15 cellular contexts compared by ENCODE assay signal in genomic region chr22:26660961-26661578, GRCh38. TPM values are rescaled to one million over a fixed set of nuclear protein-coding genes. Genes with fewer than 3 reads are reported as not detected.
DNase-seq lines count a peak whose midpoint lies in the region; ATAC-seq and TF ChIP-seq lines count a peak whose summit lies in the region.
"Had no signal": no experiment of that assay in that cellular context is flagged by ENCODE, and none has a peak within 500 bp of the region (broad histone marks: within the 10 kb centered on the region; RNA-seq: fewer than 3 reads in every experiment).

No MANE protein-coding gene starts in this region.

- H3K27ac ChIP-seq in HUES64 (ENCODE audit: low read depth, low read length) = peak overlapping the region; percentile 80
- H3K27ac ChIP-seq in WERI-Rb-1 = peak overlapping the region; percentile 56
- no peak overlapping the region for H3K27ac ChIP-seq in testis
- H3K27ac ChIP-seq: transverse colon had no signal

- TF ChIP-seq POLR2A in testis (IDR thresholded peaks at IDR 0.05) = no peak

- H3K36me3 ChIP-seq in HUES64 (ENCODE audit: insufficient read depth, low read length) (peaks cover 36% of the 10 kb centered on the region), WERI-Rb-1 (no peaks in the 10 kb centered on the region), testis (ENCODE audit: low read depth, missing control alignments) (no peaks in the 10 kb centered on the region)
- H3K36me3 ChIP-seq: transverse colon had no signal

- WGBS in HUES64 = 49% methylated on average over 7 of the region's 7 CpGs
- WGBS in testis, 2 donors = 83 to 95% methylated on average over 7 of the region's 7 CpGs

- H3K36me3 Mint-ChIP-seq in neural crest cell (ENCODE audit: low read depth) = no peaks in the 10 kb centered on the region
- no peaks in the 10 kb centered on the region for H3K36me3 Mint-ChIP-seq in stimulated activated naive B cell treated with anti-CD40 and anti-IgM and Interleukin-4, amounts not matched to agents 10 μg/mL and 1 μg/mL and 100 μg/mL, for 72 hours
- H3K36me3 Mint-ChIP-seq: naive thymus-derived CD8-positive, alpha-beta T cell had no signal

- peaks cover 44% of the 10 kb centered on the region for H3K4me1 Mint-ChIP-seq in neural crest cell
- H3K4me1 Mint-ChIP-seq in stimulated activated naive B cell treated with anti-CD40 and anti-IgM and Interleukin-4, amounts not matched to agents 10 μg/mL and 1 μg/mL and 100 μg/mL, for 72 hours = peaks cover 27 to 40% of the 10 kb centered on the region in 2 donors

- H3K9me3 ChIP-seq in HUES64 (ENCODE audit: insufficient read depth, low read depth, low read length) (no peaks in the 10 kb centered on the region), WERI-Rb-1 (ENCODE audit: severe bottlenecking) (no peaks in the 10 kb centered on the region), testis (no peaks in the 10 kb centered on the region)
- H3K9me3 ChIP-seq: A549, transverse colon had no signal

- peaks cover 43% of the 10 kb centered on the region for H3K27me3 Mint-ChIP-seq in neural crest cell (ENCODE audit: low read depth)
- H3K27me3 Mint-ChIP-seq in stimulated activated naive B cell treated with anti-CD40 and anti-IgM and Interleukin-4, amounts not matched to agents 10 μg/mL and 1 μg/mL and 100 μg/mL, for 72 hours = peaks cover 17 to 27% of the 10 kb centered on the region in 2 donors

- TF ChIP-seq CTCF in WERI-Rb-1 (IDR thresholded peaks at IDR 0.05; ENCODE audit: low read depth, low read length) = no peak
- no peak for TF ChIP-seq CTCF in neural crest cell (conservative IDR thresholded peaks at IDR 0.05)
- no peak for TF ChIP-seq CTCF in testis (IDR thresholded peaks at IDR 0.05)

- intact Hi-C loops in testis (cut with DNase I; ENCODE audit: low total_unique reads) = no loop called here

- no peaks in the 10 kb centered on the region for H3K9me3 Mint-ChIP-seq in neural crest cell
- no peaks in the 10 kb centered on the region for H3K9me3 Mint-ChIP-seq in stimulated activated naive B cell treated with anti-CD40 and anti-IgM and Interleukin-4, amounts not matched to agents 10 μg/mL and 1 μg/mL and 100 μg/mL, for 72 hours
- H3K9me3 Mint-ChIP-seq: naive thymus-derived CD8-positive, alpha-beta T cell had no signal

- H3K27ac Mint-ChIP-seq in neural crest cell (ENCODE audit: unreplicated experiment) = peak overlapping the region; percentile 45
- H3K27ac Mint-ChIP-seq in stimulated activated naive B cell treated with anti-CD40 and anti-IgM and Interleukin-4, amounts not matched to agents 10 μg/mL and 1 μg/mL and 100 μg/mL, for 72 hours = no peak overlapping the region

- H3K27me3 ChIP-seq in HUES64 (ENCODE audit: insufficient read depth, low read length) (peaks cover 18% of the 10 kb centered on the region), WERI-Rb-1 (ENCODE audit: insufficient read depth, low read depth, severe bottlenecking) (peaks cover 15% of the 10 kb centered on the region), testis (no peaks in the 10 kb centered on the region)

- DNase-seq in NCI-H2196 (lab: John Stamatoyannopoulos, UW; ENCODE audit: unreplicated experiment) (peak; percentile 6), NCI-H2196 treated with DMSO at 0.1 percent for 48 hours (lab: John Stamatoyannopoulos, UW; ENCODE audit: unreplicated experiment) (no peak), WERI-Rb-1 (peak; percentile 50), neural crest cell (ENCODE audit: low read depth, low spot score) (no peak), testis (no peak)
- no peak for DNase-seq in stimulated activated naive B cell treated with anti-CD40 and anti-IgM and Interleukin-4, amounts not matched to agents 10 μg/mL and 1 μg/mL and 100 μg/mL, for 72 hours
- DNase-seq in activated CD4-positive, alpha-beta T cell treated with anti-CD3 and anti-CD28 coated beads for 1 hour = no peak
- DNase-seq: DMS79; effector memory CD4-positive, alpha-beta T cell; left cardiac atrium; naive thymus-derived CD8-positive, alpha-beta T cell; NCI-H1694 treated with DMSO at 0.1 percent for 48 hours; transverse colon had no signal

- peak overlapping the region; percentile 78 for H3K4me3 Mint-ChIP-seq in neural crest cell
- H3K4me3 Mint-ChIP-seq in stimulated activated naive B cell treated with anti-CD40 and anti-IgM and Interleukin-4, amounts not matched to agents 10 μg/mL and 1 μg/mL and 100 μg/mL, for 72 hours = no peak overlapping the region

- peaks cover 24% of the 10 kb centered on the region for H3K4me1 ChIP-seq in HUES64 (ENCODE audit: insufficient read depth, low read length)
- H3K4me1 ChIP-seq in testis = peaks cover 9% of the 10 kb centered on the region

- peak overlapping the region; percentile 1; the same call in 1 of the 2 replicates for H3K4me3 ChIP-seq in HUES64 (ENCODE audit: low read length)
- H3K4me3 ChIP-seq in WERI-Rb-1 (ENCODE audit: low read depth, low read length) = no peak overlapping the region
- H3K4me3 ChIP-seq in testis = no peak overlapping the region
- H3K4me3 ChIP-seq: A549, transverse colon had no signal

- peak overlapping the region; percentile 53; the same call in 1 of the 2 replicates for H3K9ac ChIP-seq in HUES64 (ENCODE audit: low read depth, low read length)

- no peak for ATAC-seq in stimulated activated naive B cell treated with anti-CD40 and anti-IgM and Interleukin-4, amounts not matched to agents 10 μg/mL and 1 μg/mL and 100 μg/mL, for 72 hours (replicated peaks)
- ATAC-seq: A549; left cardiac atrium; naive thymus-derived CD8-positive, alpha-beta T cell had no signal

RNA-seq across cellular contexts. Expression of gene MIAT, which starts 3.7 kb away (rescaled TPM):
- polyA plus RNA-seq in HUES64 (2013, experiment 1 of 2) = 20.0 TPM
- 22.8 TPM for polyA plus RNA-seq in HUES64 (2013, experiment 2 of 2)
- total RNA-seq in neural crest cell (42.0 and 45.6 TPM in 2 replicates), testis (1 to 10 TPM; 2.4 to 3.3 TPM)
- polyA plus RNA-seq in testis (ENCODE audit: insufficient read depth, low read depth, low replicate concordance) = 1.7 TPM

RNA-seq across cellular contexts. Expression of gene CRYBA4, which starts 39.3 kb away (rescaled TPM):
- polyA plus RNA-seq in HUES64 (2013, experiment 1 of 2) = 1.3 TPM
- polyA plus RNA-seq in HUES64 (2013, experiment 2 of 2) = 0.95 TPM
- total RNA-seq in neural crest cell (not detected in 2 replicates), testis (1 to 10 TPM in 1 of 2 donors, under 1 TPM in 1; 0.93 to 2.3 TPM)
- 2.6 TPM for polyA plus RNA-seq in testis (ENCODE audit: insufficient read depth, low read depth, low replicate concordance)
- total RNA-seq: left cardiac atrium; naive thymus-derived CD8-positive, alpha-beta T cell; transverse colon had no signal
- polyA plus RNA-seq: A549 had no signal

RNA-seq across cellular contexts. Expression of gene CRYBB1, which starts 43.2 kb away (rescaled TPM):
- polyA plus RNA-seq in HUES64 (2013, experiment 1 of 2) = 4.6 TPM
- 3.0 TPM for polyA plus RNA-seq in HUES64 (2013, experiment 2 of 2)
- total RNA-seq in neural crest cell (not detected in 2 replicates), testis (not detected)
- polyA plus RNA-seq in testis (ENCODE audit: insufficient read depth, low read depth, low replicate concordance) = 0.80 TPM
- total RNA-seq: naive thymus-derived CD8-positive, alpha-beta T cell had no signal
- polyA plus RNA-seq: A549; naive thymus-derived CD8-positive, alpha-beta T cell had no signal

Comparison
In these comparisons a context has a peak if more than half of its experiments do, and no peak if none do; other contexts are left out.
1. DNase-seq: peak in NCI-H2196 (single experiment) and WERI-Rb-1 (single experiment); none in NCI-H2196 treated with DMSO at 0.1 percent for 48 hours (single experiment), neural crest cell (single experiment), stimulated activated naive B cell treated with anti-CD40 and anti-IgM and Interleukin-4, amounts not matched to agents 10 μg/mL and 1 μg/mL and 100 μg/mL, for 72 hours (single experiment), testis (single experiment) and activated CD4-positive, alpha-beta T cell treated with anti-CD3 and anti-CD28 coated beads for 1 hour (single experiment).
2. H3K27ac ChIP-seq: peak in HUES64 (single experiment) and WERI-Rb-1 (single experiment); none in testis (0 of 2).
3. RNA of gene MIAT, which starts 3.7 kb away (total RNA-seq): 42.0 to 45.6 TPM in neural crest cell; 2.4 to 3.3 TPM in testis; every median in the first group is over 10 times any median in the second.